Comparison of ENCODE assay signal across 20 cellular contexts in genomic region chr2:212665948-212666347, GRCh38.
"Had no signal": no experiment of that assay in that cellular context is flagged by ENCODE, and none has a peak within 500 bp of the region (broad histone marks: within the 10 kb centered on the region; RNA-seq: fewer than 3 reads in every experiment).

No MANE protein-coding gene starts in this region.

- FAIRE-seq: islet of Langerhans, TTC549 had no signal

- H3K27me3 ChIP-seq: heart left ventricle, neutrophil, ovary, tibial artery had no signal

- DNase-seq: activated CD4-positive, alpha-beta T cell treated with anti-CD3 and anti-CD28 coated beads for 1 hour; activated naive CD4-positive, alpha-beta T cell; activated T-cell treated with anti-CD3 and anti-CD28 coated beads, Interleukin-2, amount 50 U/mL, for 1 hour; amniotic stem cell; cerebellar nuclear complex; heart left ventricle; left colon; mesenchymal stem cell; ovary; right cardiac atrium; stimulated activated CD4-positive, alpha-beta T cell treated with anti-CD3 and anti-CD28 coated beads, Interleukin-12 subunit alpha, Interleukin-12 subunit beta, amount 100 ng/mL, for 4 hours; stimulated activated CD4-positive, alpha-beta T cell treated with anti-CD3 and anti-CD28 coated beads, Interleukin-4, amount 100 ng/mL, for 4 hours; stimulated activated naive CD8-positive, alpha-beta T cell treated with anti-CD3 and anti-CD28 coated beads, Interleukin-15, Interleukin-2, amounts not matched to agents 100 U/mL and 50 U/mL, for 24 hours; substantia nigra; tibial artery had no signal

- H3K9me3 ChIP-seq: heart left ventricle, neutrophil, ovary, prostate gland, tibial artery had no signal

- H3K36me3 ChIP-seq: heart left ventricle, neutrophil, ovary, prostate gland, tibial artery had no signal

- ATAC-seq: heart left ventricle; left colon; right cardiac atrium; stimulated activated naive CD8-positive, alpha-beta T cell treated with anti-CD3 and anti-CD28 coated beads, Interleukin-15, Interleukin-2, amounts not matched to agents 100 U/mL and 50 U/mL, for 24 hours had no signal

- H3K4me3 ChIP-seq: heart left ventricle, ovary, prostate gland, tibial artery had no signal

- H3K27ac ChIP-seq: epithelial cell of prostate, heart left ventricle, neutrophil, ovary, prostate gland, tibial artery had no signal

- H3K4me1 ChIP-seq: prostate gland had no signal
